1 cellular context compared by ENCODE assay signal in the genomic region with DNA sequence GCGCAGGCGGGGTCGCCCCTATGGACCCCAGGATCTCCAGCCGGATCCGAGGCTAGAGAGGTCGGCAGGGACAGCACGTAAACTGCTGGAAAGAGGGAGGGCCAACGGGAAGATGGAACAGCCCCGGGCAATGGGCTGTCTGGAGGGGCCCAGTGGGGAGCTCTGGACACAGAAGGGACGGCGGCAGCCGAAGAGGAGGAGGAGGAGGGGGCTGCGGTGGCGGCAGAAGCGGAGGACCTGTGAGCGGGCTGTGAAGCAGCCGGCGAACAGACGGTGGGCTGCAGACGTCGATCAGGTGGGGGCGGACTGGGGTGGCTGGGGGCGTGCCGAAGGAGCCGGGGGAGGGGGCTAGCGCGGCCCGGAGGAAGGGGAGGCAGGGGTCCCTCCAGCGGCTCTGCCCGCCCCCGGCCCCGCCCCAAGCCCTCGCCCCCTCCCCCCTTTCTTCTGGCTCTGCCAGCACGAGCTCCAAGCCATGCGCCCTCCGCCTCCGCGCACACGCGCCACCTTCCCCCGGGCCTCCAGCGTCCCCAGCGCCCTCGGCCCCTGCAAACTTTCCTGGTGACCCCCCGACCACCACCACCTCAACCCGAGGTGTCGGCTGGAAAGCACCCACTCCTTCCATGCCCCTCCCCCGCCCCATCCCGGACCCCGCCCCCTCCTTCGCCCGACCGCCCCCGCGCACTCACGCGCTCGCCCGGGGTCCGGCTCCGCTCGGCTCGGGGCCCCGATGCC.
TF ChIP-seq lines count a peak whose summit lies in the region.

No MANE protein-coding gene starts in this region.

TF ChIP-seq in HCT116, 20 proteins besides CTCF, POLR2A, EP300 and RAD21:
- no peak for TF ChIP-seq CEBPB (IDR thresholded peaks at IDR 0.05; ENCODE audit: low read depth)
- TF ChIP-seq, protein P1, sequence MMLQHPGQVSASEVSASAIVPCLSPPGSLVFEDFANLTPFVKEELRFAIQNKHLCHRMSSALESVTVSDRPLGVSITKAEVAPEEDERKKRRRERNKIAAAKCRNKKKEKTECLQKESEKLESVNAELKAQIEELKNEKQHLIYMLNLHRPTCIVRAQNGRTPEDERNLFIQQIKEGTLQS (IDR thresholded peaks at IDR 0.05), result no peak
- TF ChIP-seq EZH2phosphoT487 (IDR thresholded peaks at IDR 0.05; ENCODE audit: borderline replicate concordance), result no peak
- TF ChIP-seq JUND (IDR thresholded peaks at IDR 0.05), result no peak
- 0 out of 2 replicates have a peak, but pooled peaks have one; percentile 2 for TF ChIP-seq POLR2AphosphoS5 (IDR thresholded peaks at IDR 0.05; ENCODE audit: low read depth, low read length)
- TF ChIP-seq EZH2 (IDR thresholded peaks at IDR 0.05), result no peak
